In genomic region chr7:123522061-123522460, GRCh38 we compare ENCODE assay signal across 29 cellular contexts. TPM values are rescaled to one million over a fixed set of nuclear protein-coding genes. Genes with fewer than 3 reads are reported as not detected.
DNase-seq lines count a peak whose midpoint lies in the region; ATAC-seq, FAIRE-seq and TF ChIP-seq lines count a peak whose summit lies in the region.
"Had no signal": no experiment of that assay in that cellular context is flagged by ENCODE, and none has a peak within 500 bp of the region (broad histone marks: within the 10 kb centered on the region; RNA-seq: fewer than 3 reads in every experiment).

No MANE protein-coding gene starts in this region.

- H3K9me2 ChIP-seq in GM23338 (ENCODE audit: insufficient read depth), result no peaks in the 10 kb centered on the region

- no peaks in the 10 kb centered on the region for H3K79me2 ChIP-seq in GM23338 (replicated peaks; ENCODE audit: insufficient read depth)

- H3K27me3 ChIP-seq in prostate gland (replicated peaks; ENCODE audit: insufficient read depth) (no peaks in the 10 kb centered on the region), GM23338 (ENCODE audit: insufficient read depth) (no peaks in the 10 kb centered on the region)
- H3K27me3 ChIP-seq: testis, vagina had no signal

- DNase-seq in Caki2 (ENCODE audit: low read depth), result peak; percentile 82
- DNase-seq in astrocyte of the hippocampus (ENCODE audit: low read depth, low spot score), result peak; percentile 66
- peak; percentile 74 for DNase-seq in kidney
- peak; percentile 99 for DNase-seq in renal cortical epithelial cell (ENCODE audit: low read depth)
- no peak for DNase-seq in prostate gland (ENCODE audit: low spot score)
- no peak for DNase-seq in GM23338 (ENCODE audit: low spot score)
- no peak for DNase-seq in caudate nucleus (lab: John Stamatoyannopoulos, UW)
- DNase-seq: activated CD4-positive, alpha-beta memory T cell treated with anti-CD3 and anti-CD28 coated beads, Interleukin-2, amount 10 ng/mL, durations not matched to agents 7 days and 5 days; activated CD4-positive, alpha-beta T cell treated with anti-CD3 and anti-CD28 coated beads for 1 hour; aorta; DMS79; GDM1; islet precursor cell; NCI-H1436; NCI-H774; posterior cingulate gyrus; RPMI8226; stimulated activated naive CD8-positive, alpha-beta T cell treated with anti-CD3 and anti-CD28 coated beads, Interleukin-15, Interleukin-2, amounts not matched to agents 100 U/mL and 50 U/mL, for 24 hours; T-helper 17 cell; testis had no signal

- H3K27ac Mint-ChIP-seq in GM23338, result no peak overlapping the region
- H3K27ac Mint-ChIP-seq: activated CD4-positive, alpha-beta memory T cell treated with anti-CD3 and anti-CD28 coated beads, Interleukin-2, amount 10 ng/mL, durations not matched to agents 7 days and 5 days; activated naive CD8-positive, alpha-beta T cell; T-helper 17 cell had no signal

- no peak overlapping the region for H3K4me3 Mint-ChIP-seq in GM23338
- H3K4me3 Mint-ChIP-seq: activated CD4-positive, alpha-beta memory T cell treated with anti-CD3 and anti-CD28 coated beads, Interleukin-2, amount 10 ng/mL, durations not matched to agents 7 days and 5 days; activated naive CD8-positive, alpha-beta T cell; T-helper 17 cell had no signal

- H3K9ac ChIP-seq in kidney (ENCODE audit: low read length in 2 of 2), result no peak overlapping the region
- H3K9ac ChIP-seq: KMS-11 had no signal

- no peaks in the 10 kb centered on the region for H3F3A ChIP-seq in GM23338 (replicated peaks; ENCODE audit: low read depth)

- peak; percentile 55 for FAIRE-seq in kidney (lab: Jason Lieb, UNC)
- FAIRE-seq: endometrium, GM19239, HTR-8/SVneo had no signal

- H3K36me3 ChIP-seq in kidney (ENCODE audit: control insufficient read depth in 1 of 2, insufficient read depth in 2 of 2, low read length in 2 of 2) (no peaks in the 10 kb centered on the region), prostate gland (no peaks in the 10 kb centered on the region), GM23338 (ENCODE audit: insufficient read depth) (no peaks in the 10 kb centered on the region)
- H3K36me3 ChIP-seq: HAP-1, vagina had no signal

- in situ Hi-C loops in Caki2 (cut with HindIII; ENCODE audit: low pct_unique_long_range_greater_than_20kb, low sequenced_read_pairs), result no loop called here

- H3K27ac ChIP-seq in kidney (ENCODE audit: low read depth in 2 of 2, low read length in 2 of 2) (no peak overlapping the region), prostate gland (no peak overlapping the region), GM23338 (ENCODE audit: low read depth) (no peak overlapping the region), caudate nucleus (ENCODE audit: low read depth, low read length) (no peak overlapping the region)
- H3K27ac ChIP-seq: KMS-11, testis, vagina had no signal

- peak overlapping the region in 1 of 2 donors; percentile 28 for H3K4me3 ChIP-seq in kidney (ENCODE audit: low read length in 2 of 2)
- H3K4me3 ChIP-seq in prostate gland, result no peak overlapping the region
- no peak overlapping the region for H3K4me3 ChIP-seq in GM23338
- H3K4me3 ChIP-seq: HAP-1, lung, testis, vagina had no signal

- H3K27me3 Mint-ChIP-seq in GM23338 (ENCODE audit: insufficient read depth, low read depth, poor library complexity), result peaks cover 2% of the 10 kb centered on the region

- H3K9me3 Mint-ChIP-seq in GM23338, result peaks cover 10% of the 10 kb centered on the region; the same call in 2 of the 3 replicates
- H3K9me3 Mint-ChIP-seq: activated CD4-positive, alpha-beta memory T cell treated with anti-CD3 and anti-CD28 coated beads, Interleukin-2, amount 10 ng/mL, durations not matched to agents 7 days and 5 days had no signal

- H3K4me1 Mint-ChIP-seq in GM23338, result peaks cover 4% of the 10 kb centered on the region; the same call in 2 of the 3 replicates
- H3K4me1 Mint-ChIP-seq: activated CD4-positive, alpha-beta memory T cell treated with anti-CD3 and anti-CD28 coated beads, Interleukin-2, amount 10 ng/mL, durations not matched to agents 7 days and 5 days; T-helper 17 cell had no signal

- no peaks in the 10 kb centered on the region for H4K20me1 ChIP-seq in GM23338 (replicated peaks; ENCODE audit: insufficient read depth)

- WGBS in prostate gland, result 42% methylated on average over 2 of the region's 2 CpGs

- no peak overlapping the region for H3K4me2 ChIP-seq in GM23338
- H3K4me2 ChIP-seq: KMS-11 had no signal

- H3K4me1 ChIP-seq in kidney (ENCODE audit: control insufficient read depth in 1 of 2, insufficient read depth in 1 of 2, low read depth in 1 of 2, low read length in 2 of 2) (peaks cover 2 to 7% of the 10 kb centered on the region in 2 donors), prostate gland (replicated peaks) (no peaks in the 10 kb centered on the region), GM23338 (ENCODE audit: insufficient read depth) (peaks cover 2% of the 10 kb centered on the region)
- H3K4me1 ChIP-seq: testis, vagina had no signal

- intact Hi-C loops in kidney (cut with DNase I) (no loop called here), prostate gland (cut with DNase I) (no loop called here)

- H3K9me3 ChIP-seq in kidney (ENCODE audit: control insufficient read depth in 1 of 2, low read length in 2 of 2), result no peaks in the 10 kb centered on the region
- no peaks in the 10 kb centered on the region for H3K9me3 ChIP-seq in prostate gland
- H3K9me3 ChIP-seq: HAP-1, testis, vagina had no signal

- no peak overlapping the region for H2AFZ ChIP-seq in GM23338

- H3K36me3 Mint-ChIP-seq in GM23338 (ENCODE audit: low read depth), result peaks cover 5% of the 10 kb centered on the region; the same call in 2 of the 3 replicates
- H3K36me3 Mint-ChIP-seq: activated naive CD8-positive, alpha-beta T cell had no signal

- TF ChIP-seq POLR2A in prostate gland (IDR thresholded peaks at IDR 0.05), result no peak

- no peak for ATAC-seq in GM18858 (IDR thresholded peaks at IDR 0.05; ENCODE audit: unreplicated experiment)
- ATAC-seq in GM23338, result no peak
- ATAC-seq: stimulated activated naive CD8-positive, alpha-beta T cell treated with anti-CD3 and anti-CD28 coated beads, Interleukin-15, Interleukin-2, amounts not matched to agents 100 U/mL and 50 U/mL, for 24 hours; T-helper 17 cell had no signal

- TF ChIP-seq CTCF in kidney (IDR thresholded peaks at IDR 0.05; ENCODE audit: borderline replicate concordance, extremely low read depth, insufficient read depth) (no peak), prostate gland (IDR thresholded peaks at IDR 0.05) (no peak), GM23338 (conservative IDR thresholded peaks at IDR 0.05; ENCODE audit: low read depth in 2 of 2) (no peak)

TF ChIP-seq in GM23338, 12 proteins besides CTCF, POLR2A, EP300 and RAD21 (continues in another document):
- TF ChIP-seq ZNF114 (CRISPR knock-in tag; IDR thresholded peaks at IDR 0.05) (no peak), STAT1 (IDR thresholded peaks at IDR 0.05; ENCODE audit: unreplicated experiment) (no peak), ZNF331 (CRISPR knock-in tag; IDR thresholded peaks at IDR 0.05; ENCODE audit: low read depth) (no peak), POLR2AphosphoS5 (IDR thresholded peaks at IDR 0.05; ENCODE audit: low read depth) (no peak)

RNA-seq across cellular contexts. Expression of gene IQUB, which starts 12.3 kb away (rescaled TPM):
- 0.10 TPM in 1 of 2 replicates, not detected in the other for total RNA-seq in Caki2 (2014; rRNA removed; shearing (Covaris generic); ENCODE audit: low replicate concordance)
- 6.9 TPM for total RNA-seq in kidney
- polyA plus RNA-seq in kidney (ENCODE audit: insufficient read depth, low read depth, low replicate concordance), result 1.8 TPM
- 0.69 and 5.5 TPM in 2 replicates for total RNA-seq in renal cortical epithelial cell
- total RNA-seq in prostate gland, result 1 to 10 TPM; 2.0 to 4.8 TPM
- total RNA-seq in GM23338 (2014; rRNA removed; shearing (Covaris generic)), result 1.1 and 1.6 TPM in 2 replicates
- 0.57 and 0.79 TPM in 2 replicates for polyA plus RNA-seq in GM23338 (2016; fragmentation: Nextera tagmentation; extraction: Ambion mirVana)
- total RNA-seq: activated CD4-positive, alpha-beta memory T cell treated with anti-CD3 and anti-CD28 coated beads, Interleukin-2, amount 10 ng/mL, durations not matched to agents 7 days and 5 days had no signal

RNA-seq across cellular contexts. Expression of gene NDUFA5, which starts 35.6 kb away (rescaled TPM):
- 44.3 and 47.3 TPM in 2 replicates for total RNA-seq in Caki2 (2014; rRNA removed; shearing (Covaris generic); ENCODE audit: low replicate concordance)
- total RNA-seq in kidney, result 115 TPM
- 189 TPM for polyA plus RNA-seq in kidney (ENCODE audit: insufficient read depth, low read depth, low replicate concordance)
- total RNA-seq in renal cortical epithelial cell, result 38.9 and 58.4 TPM in 2 replicates
- 10 to 100 TPM; 53.3 to 65.8 TPM for total RNA-seq in prostate gland
- total RNA-seq in GM23338 (2014; rRNA removed; shearing (Covaris generic)), result 55.2 and 70.2 TPM in 2 replicates
- polyA plus RNA-seq in GM23338 (2016; fragmentation: Nextera tagmentation; extraction: Ambion mirVana), result 189 and 207 TPM in 2 replicates

Comparison
In these comparisons a context has a peak if more than half of its experiments do, and no peak if none do; other contexts are left out.
1. DNase-seq: peak in Caki2 (single experiment), astrocyte of the hippocampus (single experiment), kidney (single experiment) and renal cortical epithelial cell (single experiment); none in prostate gland (single experiment), GM23338 (single experiment) and caudate nucleus (0 of 61).